In genomic region chr18:79067611-79068010, GRCh38 we compare ENCODE assay signal across 2 cellular contexts.
TF ChIP-seq lines count a peak whose summit lies in the region.

No MANE protein-coding gene starts in this region.

TF ChIP-seq in SK-N-SH, 30 proteins besides CTCF, POLR2A, EP300 and RAD21 (continued from another document):
- TF ChIP-seq, protein P1, sequence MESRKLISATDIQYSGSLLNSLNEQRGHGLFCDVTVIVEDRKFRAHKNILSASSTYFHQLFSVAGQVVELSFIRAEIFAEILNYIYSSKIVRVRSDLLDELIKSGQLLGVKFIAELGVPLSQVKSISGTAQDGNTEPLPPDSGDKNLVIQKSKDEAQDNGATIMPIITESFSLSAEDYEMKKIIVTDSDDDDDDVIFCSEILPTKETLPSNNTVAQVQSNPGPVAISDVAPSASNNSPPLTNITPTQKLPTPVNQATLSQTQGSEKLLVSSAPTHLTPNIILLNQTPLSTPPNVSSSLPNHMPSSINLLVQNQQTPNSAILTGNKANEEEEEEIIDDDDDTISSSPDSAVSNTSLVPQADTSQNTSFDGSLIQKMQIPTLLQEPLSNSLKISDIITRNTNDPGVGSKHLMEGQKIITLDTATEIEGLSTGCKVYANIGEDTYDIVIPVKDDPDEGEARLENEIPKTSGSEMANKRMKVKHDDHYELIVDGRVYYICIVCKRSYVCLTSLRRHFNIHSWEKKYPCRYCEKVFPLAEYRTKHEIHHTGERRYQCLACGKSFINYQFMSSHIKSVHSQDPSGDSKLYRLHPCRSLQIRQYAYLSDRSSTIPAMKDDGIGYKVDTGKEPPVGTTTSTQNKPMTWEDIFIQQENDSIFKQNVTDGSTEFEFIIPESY (IDR thresholded peaks at IDR 0.05; ENCODE audit: borderline replicate concordance, low read depth) = no peak
- TF ChIP-seq PBX3 (IDR thresholded peaks at IDR 0.05) = no peak
- no peak for TF ChIP-seq JUND (IDR thresholded peaks at IDR 0.05)
- no peak for TF ChIP-seq REST (IDR thresholded peaks at IDR 0.05; ENCODE audit: low read depth, low read length)
- TF ChIP-seq TCF12 (IDR thresholded peaks at IDR 0.05) = no peak
- TF ChIP-seq GATA2 (CRISPR knock-in tag; IDR thresholded peaks at IDR 0.05) = no peak
- no peak for TF ChIP-seq EZH2phosphoT487 (IDR thresholded peaks at IDR 0.05; ENCODE audit: borderline replicate concordance, low read depth)

TF ChIP-seq in SK-N-SH treated with all-trans-retinoic acid at 6 μM for 48 hours, 23 proteins besides CTCF, POLR2A, EP300 and RAD21 (continued from another document):
- TF ChIP-seq TSHZ2 (CRISPR knock-in tag; IDR thresholded peaks at IDR 0.05) (no peak), CSDC2 (CRISPR knock-in tag; IDR thresholded peaks at IDR 0.05) (no peak), ZNF8 (CRISPR knock-in tag; IDR thresholded peaks at IDR 0.05) (no peak)
TF ChIP-seq in SK-N-SH treated with all-trans-retinoic acid at 6 μM for 48 hours: peak in this region for 0.
